ENCODE assay signal across 14 cellular contexts in genomic region chr12:112190626-112191025, GRCh38.
DNase-seq lines count a peak whose midpoint lies in the region; ATAC-seq and TF ChIP-seq lines count a peak whose summit lies in the region.
"Had no signal": no experiment of that assay in that cellular context is flagged by ENCODE, and none has a peak within 500 bp of the region (broad histone marks: within the 10 kb centered on the region; RNA-seq: fewer than 3 reads in every experiment).

No MANE protein-coding gene starts in this region.

- H3K4me3 Mint-ChIP-seq in memory B cell: no peak overlapping the region
- H3K4me3 Mint-ChIP-seq: activated naive CD8-positive, alpha-beta T cell; central memory CD8-positive, alpha-beta T cell had no signal

- TF ChIP-seq CTCF in WERI-Rb-1 (IDR thresholded peaks at IDR 0.05; ENCODE audit: low read depth, low read length): peak; percentile 30; the same call in 1 of the 2 replicates

- H3K27me3 Mint-ChIP-seq in memory B cell: no peaks in the 10 kb centered on the region
- H3K27me3 Mint-ChIP-seq: activated naive CD8-positive, alpha-beta T cell; central memory CD8-positive, alpha-beta T cell had no signal

- peak overlapping the region; percentile 58 for H3K27ac Mint-ChIP-seq in memory B cell
- H3K27ac Mint-ChIP-seq: activated naive CD8-positive, alpha-beta T cell had no signal

- DNase-seq in DMS53 treated with DMSO at 0.1 percent for 48 hours (lab: John Stamatoyannopoulos, UW; ENCODE audit: unreplicated experiment): peak; percentile 86
- DNase-seq in NCI-H2029 treated with DMSO at 0.1 percent for 48 hours (lab: John Stamatoyannopoulos, UW): peak; percentile 80
- DNase-seq in WERI-Rb-1: no peak
- DNase-seq in memory B cell (ENCODE audit: low spot score in 2 of 2): no peak
- no peak for DNase-seq in cortex of kidney (lab: John Stamatoyannopoulos, UW)
- no peak for DNase-seq in activated CD4-positive, alpha-beta T cell treated with anti-CD3 and anti-CD28 coated beads, Interleukin-2, amount 50 U/mL, for 4 hours
- no peak for DNase-seq in SW 1271 (lab: John Stamatoyannopoulos, UW)
- DNase-seq: activated CD8-positive, alpha-beta memory T cell treated with anti-CD3 and anti-CD28 coated beads, Interleukin-2, amount 50 U/mL, for 48 hours; NCI-H226; Right ventricle myocardium superior; stimulated activated naive CD8-positive, alpha-beta T cell treated with anti-CD3 and anti-CD28 coated beads, Interleukin-15, Interleukin-2, amounts not matched to agents 100 U/mL and 50 U/mL, for 24 hours had no signal

- no peaks in the 10 kb centered on the region for H3K9me3 Mint-ChIP-seq in memory B cell
- H3K9me3 Mint-ChIP-seq: central memory CD8-positive, alpha-beta T cell had no signal

- ATAC-seq in memory B cell (ENCODE audit: low read depth): no peak
- no peak for ATAC-seq in HG03175 (IDR thresholded peaks at IDR 0.05; ENCODE audit: unreplicated experiment)
- ATAC-seq: stimulated activated naive CD8-positive, alpha-beta T cell treated with anti-CD3 and anti-CD28 coated beads, Interleukin-15, Interleukin-2, amounts not matched to agents 100 U/mL and 50 U/mL, for 24 hours had no signal

- no peaks in the 10 kb centered on the region for H3K9me3 ChIP-seq in WERI-Rb-1 (ENCODE audit: severe bottlenecking)

- no peak overlapping the region for H3K27ac ChIP-seq in WERI-Rb-1

- no peak overlapping the region for H3K4me3 ChIP-seq in WERI-Rb-1 (ENCODE audit: low read depth, low read length)

- H3K36me3 Mint-ChIP-seq in memory B cell: peaks cover 26% of the 10 kb centered on the region

- H3K4me1 Mint-ChIP-seq in memory B cell: no peaks in the 10 kb centered on the region
- H3K4me1 Mint-ChIP-seq: central memory CD8-positive, alpha-beta T cell had no signal

- H3K36me3 ChIP-seq in WERI-Rb-1: peaks cover 52% of the 10 kb centered on the region

- H3K27me3 ChIP-seq in WERI-Rb-1 (ENCODE audit: insufficient read depth, low read depth, severe bottlenecking): no peaks in the 10 kb centered on the region

Comparison
In these comparisons a context has a peak if more than half of its experiments do, and no peak if none do; other contexts are left out.
1. DNase-seq: peak in DMS53 treated with DMSO at 0.1 percent for 48 hours (single experiment) and NCI-H2029 treated with DMSO at 0.1 percent for 48 hours (single experiment); none in WERI-Rb-1 (single experiment), memory B cell (0 of 2), cortex of kidney (single experiment), activated CD4-positive, alpha-beta T cell treated with anti-CD3 and anti-CD28 coated beads, Interleukin-2, amount 50 U/mL, for 4 hours (0 of 2) and SW 1271 (0 of 2).